ENCODE assay signal across 1 cellular context in the genomic region with DNA sequence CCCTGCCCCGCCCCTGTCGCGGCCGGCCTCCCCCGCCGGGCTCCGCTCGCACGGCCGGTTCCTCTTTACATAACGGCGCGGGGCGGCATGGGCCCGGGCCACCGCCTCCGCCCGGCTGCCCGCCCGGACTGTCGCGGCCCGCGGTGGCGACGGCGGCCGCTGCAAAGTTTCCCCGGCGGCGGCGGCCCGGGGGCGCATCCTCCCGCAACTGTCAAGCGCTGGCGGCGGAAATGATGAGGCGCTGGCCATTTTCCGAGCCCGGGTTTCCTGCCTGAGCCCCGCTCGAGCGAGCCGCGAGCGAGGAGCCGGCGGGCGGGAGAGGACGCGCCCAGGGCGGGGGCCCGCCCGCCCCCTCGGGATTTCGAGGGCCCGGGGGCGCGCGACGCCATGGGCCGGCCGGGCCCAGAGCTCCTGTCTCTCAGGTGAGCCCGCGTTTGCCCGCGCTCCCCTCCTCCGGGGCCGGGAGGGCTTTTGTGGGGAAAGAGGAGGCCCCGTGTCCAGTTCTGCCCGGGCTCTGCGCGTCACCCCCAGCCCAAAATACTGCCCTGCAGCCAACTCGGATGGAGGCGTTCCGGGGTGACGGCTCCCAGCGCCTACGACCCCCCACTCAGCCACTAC.
TF ChIP-seq lines count a peak whose summit lies in the region.

A gene (plus strand): TSS at position 68 of the 618 bp plus-strand sequence. CDS start 12,223 bp downstream, outside the sequence.

TF ChIP-seq in liver, 16 proteins besides CTCF, POLR2A, EP300 and RAD21 (continued from another document):
- TF ChIP-seq HNF4A (conservative IDR thresholded peaks at IDR 0.05), result no peak
- TF ChIP-seq TAF1 (conservative IDR thresholded peaks at IDR 0.05), result no peak
- no peak for TF ChIP-seq FOXA1 (IDR thresholded peaks at IDR 0.05)
- TF ChIP-seq, protein P1, sequence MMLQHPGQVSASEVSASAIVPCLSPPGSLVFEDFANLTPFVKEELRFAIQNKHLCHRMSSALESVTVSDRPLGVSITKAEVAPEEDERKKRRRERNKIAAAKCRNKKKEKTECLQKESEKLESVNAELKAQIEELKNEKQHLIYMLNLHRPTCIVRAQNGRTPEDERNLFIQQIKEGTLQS (IDR thresholded peaks at IDR 0.05), result no peak
- no peak for TF ChIP-seq HNF4G (IDR thresholded peaks at IDR 0.05)
- TF ChIP-seq GABPA (IDR thresholded peaks at IDR 0.05 in 1 of 2, conservative IDR thresholded peaks at IDR 0.05 in 1 of 2), result no peak
